Comparison of ENCODE assay signal across 1 cellular context in the genomic region with DNA sequence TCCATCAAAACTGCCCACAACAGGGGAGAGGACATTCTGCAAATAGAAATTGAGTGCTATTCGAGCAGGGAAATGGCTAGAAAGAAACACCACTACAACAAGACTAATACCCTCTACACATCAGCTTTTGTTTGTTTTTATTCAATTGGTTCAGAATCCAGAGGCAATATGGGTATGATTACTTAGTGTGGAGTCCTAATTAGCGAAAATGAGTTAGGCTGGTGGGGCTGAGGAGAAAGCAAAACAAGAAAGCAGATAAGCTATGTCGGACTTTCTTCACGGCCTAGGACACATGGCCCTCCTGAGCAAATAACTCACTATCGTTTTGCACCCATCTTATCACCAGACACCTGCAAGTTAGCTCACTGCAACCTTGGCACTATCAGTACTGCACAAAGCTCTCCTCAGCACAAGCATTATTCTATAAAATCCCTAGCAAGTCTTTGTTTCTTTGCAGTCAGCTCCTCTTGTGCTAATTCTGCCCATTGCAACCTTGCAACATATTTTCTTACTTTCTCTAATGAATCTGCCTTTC.
TF ChIP-seq lines count a peak whose summit lies in the region.

No MANE protein-coding gene starts in this region.

TF ChIP-seq in IMR-90, 13 proteins besides CTCF, POLR2A, EP300 and RAD21 (continued from another document):
- TF ChIP-seq ELK1 (IDR thresholded peaks at IDR 0.05; ENCODE audit: borderline replicate concordance, low read depth, low read length) = no peak
- no peak for TF ChIP-seq BHLHE40 (IDR thresholded peaks at IDR 0.05; ENCODE audit: low read depth, low read length)
- no peak for TF ChIP-seq CEBPB (IDR thresholded peaks at IDR 0.05; ENCODE audit: low read depth, low read length)
